12 cellular contexts compared by ENCODE assay signal in genomic region chr7:74312418-74313021, GRCh38. TPM values are rescaled to one million over a fixed set of nuclear protein-coding genes. Genes with fewer than 3 reads are reported as not detected.
DNase-seq lines count a peak whose midpoint lies in the region; ATAC-seq and TF ChIP-seq lines count a peak whose summit lies in the region.
"Had no signal": no experiment of that assay in that cellular context is flagged by ENCODE, and none has a peak within 500 bp of the region (broad histone marks: within the 10 kb centered on the region; RNA-seq: fewer than 3 reads in every experiment).

No MANE protein-coding gene starts in this region.

- H3K4me3 ChIP-seq in PC-9 = peak overlapping the region; percentile 50; the same call in 1 of the 2 replicates
- H3K4me3 ChIP-seq: uterus had no signal

- TF ChIP-seq CTCF in PC-9 (conservative IDR thresholded peaks at IDR 0.05) = no peak

- H3K27ac ChIP-seq in PC-9 = peak overlapping the region; percentile 92
- H3K27ac ChIP-seq in epithelial cell of prostate = peak overlapping the region; percentile 93
- H3K27ac ChIP-seq: uterus had no signal

- BruUV-seq in PC-9 (replicated peaks; lab: Mats Ljungman, UMichigan) = TSS peak; percentile 95

- H3K27me3 ChIP-seq in PC-9 (ENCODE audit: insufficient read depth, low read depth) = no peaks in the 10 kb centered on the region
- H3K27me3 ChIP-seq: uterus had no signal

- H3K79me2 ChIP-seq in PC-9 (ENCODE audit: low read depth) = no peaks in the 10 kb centered on the region

- peak overlapping the region; percentile 65; the same call in 1 of the 2 replicates for H2AFZ ChIP-seq in PC-9

- peak; percentile 20 for DNase-seq in left ventricle myocardium superior
- DNase-seq in left cardiac atrium = no peak
- peak; percentile 89 to 95 for DNase-seq in PC-9
- DNase-seq in epithelial cell of prostate (ENCODE audit: low read depth, low spot score) = peak; percentile 93
- no peak for DNase-seq in amygdala (lab: John Stamatoyannopoulos, UW)
- no peak for DNase-seq in NCI-H446 treated with DMSO at 0.1 percent for 48 hours (lab: John Stamatoyannopoulos, UW)
- DNase-seq: GDM1; NCI-H1092; stimulated activated CD4-positive, alpha-beta T cell treated with anti-CD3 and anti-CD28 coated beads, Interleukin-12 subunit alpha, Interleukin-12 subunit beta, amount 100 ng/mL, for 4 hours; uterus had no signal

- intact Hi-C loops in left ventricle myocardium superior (cut with micrococcal nuclease) = no loop called here
- intact Hi-C loops in left cardiac atrium (cut with DNase I) = no loop called here
- intact Hi-C loops in PC-9 (cut with micrococcal nuclease; ENCODE audit: unreplicated experiment) = loop anchor here (2.0 to 10.0 kb wide), 2 partner anchors 58 to 62 kb away; partner anchors contain the start of gene RFC2

- H3K36me3 ChIP-seq in PC-9 (ENCODE audit: low read depth) = no peaks in the 10 kb centered on the region
- H3K36me3 ChIP-seq: uterus had no signal

- H3K9me2 ChIP-seq in PC-9 (ENCODE audit: insufficient read depth) = no peaks in the 10 kb centered on the region

- peak overlapping the region; percentile 76 for H3K4me2 ChIP-seq in PC-9

- POLR2A ChIA-PET in PC-9 (lab: Charles Lee; ENCODE audit: unreplicated experiment) = interaction anchor here (0.5 to 0.6 kb wide), 3 partner anchors 33 to 51 kb away, joined by 3 to 4 read pairs (median 4); no protein-coding TSS in a partner anchor

- H3K9me3 ChIP-seq in PC-9 (ENCODE audit: insufficient read depth, low read depth) = peaks cover 17% of the 10 kb centered on the region
- H3K9me3 ChIP-seq: uterus had no signal

- H3F3A ChIP-seq in PC-9 (ENCODE audit: insufficient read depth, low read depth) = peaks cover 29% of the 10 kb centered on the region

- peaks cover 19% of the 10 kb centered on the region for H3K4me1 ChIP-seq in PC-9 (replicated peaks; ENCODE audit: insufficient read depth)
- H3K4me1 ChIP-seq: uterus had no signal

- H4K20me1 ChIP-seq in PC-9 (ENCODE audit: insufficient read depth) = no peaks in the 10 kb centered on the region

- CTCF ChIA-PET in PC-9 (lab: Charles Lee) = interaction anchor here (0.7 kb wide), 1 partner anchor 81 kb away, joined by 4 read pairs; no protein-coding TSS in a partner anchor

- ATAC-seq in left ventricle myocardium superior = no peak
- no peak for ATAC-seq in left cardiac atrium
- no peak for ATAC-seq in HG03571 (IDR thresholded peaks at IDR 0.05; ENCODE audit: unreplicated experiment)
- no peak for ATAC-seq in HG03045 (IDR thresholded peaks at IDR 0.05; ENCODE audit: unreplicated experiment)

RNA-seq across cellular contexts. Expression of gene CLIP2, which starts 23.3 kb away (rescaled TPM):
- total RNA-seq in left ventricle myocardium superior (6.9 TPM), left cardiac atrium (10 to 100 TPM in 1 of 2 donors, 1 to 10 TPM in 1; 9.7 to 10.6 TPM), PC-9 (2021) (37.9 and 48.0 TPM in 2 replicates)

RNA-seq across cellular contexts. Expression of gene RFC2, which starts 58.3 kb away (rescaled TPM):
- total RNA-seq in left ventricle myocardium superior (10.5 TPM), left cardiac atrium (10 to 100 TPM; 13.8 to 14.3 TPM), PC-9 (2021) (65.5 and 75.7 TPM in 2 replicates)

Comparison
In these comparisons a context has a peak if more than half of its experiments do, and no peak if none do; other contexts are left out.
1. DNase-seq: peak in left ventricle myocardium superior (single experiment), PC-9 (2 of 2) and epithelial cell of prostate (single experiment); none in left cardiac atrium (single experiment), amygdala (0 of 56) and NCI-H446 treated with DMSO at 0.1 percent for 48 hours (single experiment).